In genomic region chr5:64706074-64706473, GRCh38 we compare ENCODE assay signal across 7 cellular contexts. TPM values are rescaled to one million over a fixed set of nuclear protein-coding genes. Genes with fewer than 3 reads are reported as not detected.
"Had no signal": no experiment of that assay in that cellular context is flagged by ENCODE, and none has a peak within 500 bp of the region (broad histone marks: within the 10 kb centered on the region; RNA-seq: fewer than 3 reads in every experiment).

No MANE protein-coding gene starts in this region.

RNA-seq across cellular contexts. Expression of gene SHISAL2B, which starts 15.8 kb away (rescaled TPM):
- total RNA-seq: K562, M059J, NCI-H460, SK-MEL-5, T-cell had no signal
- polyA plus RNA-seq: IgD-negative memory B cell, K562, SK-N-SH had no signal
